26 cellular contexts compared by ENCODE assay signal in the genomic region with DNA sequence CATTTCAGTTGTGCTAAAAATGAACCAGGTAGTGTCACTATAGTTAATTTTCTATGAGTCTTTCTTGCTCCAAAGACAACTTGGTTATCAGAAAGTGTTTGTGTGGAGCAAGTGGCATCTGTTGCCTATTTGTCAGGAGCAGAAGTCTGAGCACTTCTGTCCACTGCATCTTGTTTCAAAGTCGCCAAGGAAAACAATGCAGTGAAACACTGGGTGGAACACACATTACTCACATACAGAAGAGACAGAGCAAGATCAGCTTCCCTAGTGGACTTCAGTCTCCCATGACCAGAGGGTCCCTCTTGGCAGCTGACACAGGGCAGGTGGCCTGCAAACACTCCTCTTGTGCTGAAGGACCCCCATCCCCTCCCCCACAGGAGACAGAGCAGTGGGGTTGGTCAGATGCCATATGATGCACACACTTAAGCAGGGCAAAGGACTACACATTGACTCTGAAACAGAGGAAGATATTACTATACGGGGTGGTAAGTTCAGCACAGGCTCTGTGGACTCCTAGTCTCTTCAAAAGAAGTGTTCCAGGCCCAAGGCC. TPM values are rescaled to one million over a fixed set of nuclear protein-coding genes. Genes with fewer than 3 reads are reported as not detected.
DNase-seq lines count a peak whose midpoint lies in the region; ATAC-seq, FAIRE-seq and TF ChIP-seq lines count a peak whose summit lies in the region.
"Had no signal": no experiment of that assay in that cellular context is flagged by ENCODE, and none has a peak within 500 bp of the region (broad histone marks: within the 10 kb centered on the region; RNA-seq: fewer than 3 reads in every experiment).

No MANE protein-coding gene starts in this region.

- no peaks in the 10 kb centered on the region for H3K9me1 ChIP-seq in K562 (ENCODE audit: control insufficient read depth, insufficient read depth, low read length)

- H3K27me3 ChIP-seq in K562 (ENCODE audit: control insufficient read depth in 2 of 2, insufficient read depth in 2 of 2, low read length in 2 of 2) = no peaks in the 10 kb centered on the region
- H3K27me3 ChIP-seq: breast epithelium, pancreas, right lobe of liver, SJSA1, transverse colon had no signal

- peaks cover 0 to 4% of the 10 kb centered on the region in 2 experiments; a peak in 2 of 5 replicates for H3K4me1 ChIP-seq in K562 (replicated peaks in 1 of 2; ENCODE audit: control insufficient read depth in 2 of 2, insufficient read depth in 2 of 2, low read length in 2 of 2)
- H3K4me1 ChIP-seq: breast epithelium had no signal

- in situ Hi-C loops in K562 (cut with MboI) = no loop called here

- TF ChIP-seq POLR2A in K562 (conservative IDR thresholded peaks at IDR 0.05) = no peak

- TF ChIP-seq CTCF in HFFc6 (IDR thresholded peaks at IDR 0.05) = no peak
- TF ChIP-seq CTCF in K562 (IDR thresholded peaks at IDR 0.05 in 2 of 3, conservative IDR thresholded peaks at IDR 0.05 in 1 of 3; ENCODE audit: insufficient read depth in 2 of 3, low read depth in 1 of 3, low read length in 3 of 3) = no peak

- H4K20me1 ChIP-seq in K562 (replicated peaks; ENCODE audit: control insufficient read depth, insufficient read depth, low read length) = no peaks in the 10 kb centered on the region

- CTCF ChIA-PET in K562 (lab: Yijun Ruan, JAX; ENCODE audit: low intra/inter-chr PET ratio) = no interaction called here

- BruUV-seq in K562 (replicated peaks; lab: Mats Ljungman, UMichigan) = no TSS peak

- no peak overlapping the region for H3K27ac ChIP-seq in K562 (ENCODE audit: extremely low read depth, low read depth, low read length)
- H3K27ac ChIP-seq: breast epithelium, coronary artery, KMS-11, pancreas, right lobe of liver, SJSA1, transverse colon had no signal

- peak overlapping the region in 1 of 2 experiments; percentile 65; a peak in 1 of 4 replicates for H3K9ac ChIP-seq in K562 (ENCODE audit: insufficient read depth in 1 of 2, low read depth in 2 of 2, low read length in 2 of 2)
- H3K9ac ChIP-seq: KMS-11 had no signal

- no peak for FAIRE-seq in K562 (lab: Jason Lieb, UNC)
- FAIRE-seq: pancreas had no signal

- no peak for TF ChIP-seq EP300 in K562 (IDR thresholded peaks at IDR 0.05; ENCODE audit: low read length)

- H3K4me3 Mint-ChIP-seq in HFFc6 = no peak overlapping the region
- H3K4me3 Mint-ChIP-seq: activated CD4-positive, alpha-beta T cell treated with anti-CD3 and anti-CD28 coated beads for 36 hours; activated naive CD4-positive, alpha-beta T cell treated with anti-CD3 and anti-CD28 coated beads for 36 hours; CD4-positive, alpha-beta memory T cell; effector memory CD8-positive, alpha-beta T cell; naive B cell; stimulated activated naive CD8-positive, alpha-beta T cell treated with anti-CD3 and anti-CD28 coated beads, Interleukin-15, amount 100 ng/mL, for 72 hours had no signal

- intact Hi-C loops in K562 (cut with micrococcal nuclease) = no loop called here

- peak overlapping the region; percentile 46 for H2AFZ ChIP-seq in K562 (ENCODE audit: low read depth, low read length)

- H3K4me3 ChIP-seq in K562 = no peak overlapping the region
- H3K4me3 ChIP-seq: breast epithelium, coronary artery, pancreas, right lobe of liver, SJSA1, transverse colon had no signal

- 47% methylated on average over 2 of the region's 2 CpGs for WGBS in K562 (ENCODE audit: insufficient coverage, low coverage, missing lambda C conversion rate)

- no peaks in the 10 kb centered on the region for H3K36me3 Mint-ChIP-seq in HFFc6 (ENCODE audit: low read depth)
- H3K36me3 Mint-ChIP-seq: naive B cell had no signal

- TF ChIP-seq RAD21 in K562 (CRISPR knock-in tag; conservative IDR thresholded peaks at IDR 0.05 in 1 of 2, IDR thresholded peaks at IDR 0.05 in 1 of 2) = no peak

- H3K9me3 ChIP-seq in K562 (replicated peaks; ENCODE audit: control insufficient read depth, insufficient read depth, low read depth, low read length) = no peaks in the 10 kb centered on the region
- H3K9me3 ChIP-seq: breast epithelium, pancreas, right lobe of liver, SJSA1, transverse colon had no signal

- peaks cover 3% of the 10 kb centered on the region; the same call in 1 of the 3 replicates for H3K79me2 ChIP-seq in K562 (ENCODE audit: control insufficient read depth, insufficient read depth, low read length)

- POLR2A ChIA-PET in K562 (lab: Yijun Ruan, JAX) = no interaction called here

- no peak overlapping the region; the same call in 1 of the 2 replicates for H3K27ac Mint-ChIP-seq in HFFc6
- H3K27ac Mint-ChIP-seq: activated CD4-positive, alpha-beta T cell treated with anti-CD3 and anti-CD28 coated beads for 36 hours; activated naive CD4-positive, alpha-beta T cell treated with anti-CD3 and anti-CD28 coated beads for 36 hours; effector memory CD8-positive, alpha-beta T cell; stimulated activated naive CD8-positive, alpha-beta T cell treated with anti-CD3 and anti-CD28 coated beads, Interleukin-15, amount 100 ng/mL, for 72 hours had no signal

- H3K27me3 Mint-ChIP-seq in HFFc6 (ENCODE audit: insufficient read depth) = peaks cover 6% of the 10 kb centered on the region

- H3K4me2 ChIP-seq in K562 (ENCODE audit: insufficient read depth, low read length) = no peak overlapping the region
- H3K4me2 ChIP-seq: KMS-11 had no signal

- ATAC-seq in K562 = no peak
- ATAC-seq: activated CD4-positive, alpha-beta T cell treated with anti-CD3 and anti-CD28 coated beads for 36 hours; effector memory CD8-positive, alpha-beta T cell; esophagus mucosa; pancreas; right lobe of liver; stimulated activated naive CD8-positive, alpha-beta T cell treated with anti-CD3 and anti-CD28 coated beads, Interleukin-15, amount 100 ng/mL, for 72 hours had no signal

- no peaks in the 10 kb centered on the region for H3K36me3 ChIP-seq in K562 (ENCODE audit: control insufficient read depth, insufficient read depth, low read length)
- H3K36me3 ChIP-seq: breast epithelium, pancreas, right lobe of liver, SJSA1, transverse colon had no signal

- H3K4me1 Mint-ChIP-seq in HFFc6 (ENCODE audit: low read depth) = peaks cover 26% of the 10 kb centered on the region
- H3K4me1 Mint-ChIP-seq: stimulated activated naive CD8-positive, alpha-beta T cell treated with anti-CD3 and anti-CD28 coated beads, Interleukin-15, amount 100 ng/mL, for 72 hours had no signal

- no peaks in the 10 kb centered on the region for H3K9me3 Mint-ChIP-seq in HFFc6
- H3K9me3 Mint-ChIP-seq: activated naive CD4-positive, alpha-beta T cell treated with anti-CD3 and anti-CD28 coated beads for 36 hours; CD4-positive, alpha-beta memory T cell; effector memory CD8-positive, alpha-beta T cell; stimulated activated naive CD8-positive, alpha-beta T cell treated with anti-CD3 and anti-CD28 coated beads, Interleukin-15, amount 100 ng/mL, for 72 hours had no signal

- DNase-seq in HFFc6 (peak; percentile 10), K562 (ENCODE audit: extremely low read depth in 1 of 4, low spot score in 3 of 4) (no peak), hepatic stellate cell (ENCODE audit: low spot score) (peak; percentile 11), retina (peak; percentile 4), COLO829 (ENCODE audit: low spot score) (no peak), mucosa of gallbladder (ENCODE audit: low spot score) (no peak), COLO668 (lab: John Stamatoyannopoulos, UW; ENCODE audit: unreplicated experiment) (no peak)
- DNase-seq: activated CD4-positive, alpha-beta T cell treated with anti-CD3 and anti-CD28 coated beads for 36 hours; activated naive CD4-positive, alpha-beta T cell treated with anti-CD3 and anti-CD28 coated beads for 36 hours; amniotic stem cell; CD4-positive, alpha-beta memory T cell; DMS53; effector memory CD8-positive, alpha-beta T cell; naive B cell; NCI-H2171; NCI-H526 treated with DMSO at 0.1 percent for 48 hours; pancreas; right lobe of liver; stimulated activated naive CD8-positive, alpha-beta T cell treated with anti-CD3 and anti-CD28 coated beads, Interleukin-15, amount 100 ng/mL, for 72 hours; T-helper 1 cell; transverse colon had no signal

TF ChIP-seq in K562, 482 proteins besides CTCF, POLR2A, EP300 and RAD21 (continues in another document):
- TF ChIP-seq ZNF212 (CRISPR knock-in tag; IDR thresholded peaks at IDR 0.05) (no peak), ZKSCAN1 (IDR thresholded peaks at IDR 0.05; ENCODE audit: low read depth, low read length) (no peak), RAD51 (IDR thresholded peaks at IDR 0.05; ENCODE audit: borderline replicate concordance, low read depth) (no peak), PHB (CRISPR knock-in tag; IDR thresholded peaks at IDR 0.05) (no peak), E2F3 (CRISPR knock-in tag; IDR thresholded peaks at IDR 0.05) (no peak)
- TF ChIP-seq, protein P1, sequence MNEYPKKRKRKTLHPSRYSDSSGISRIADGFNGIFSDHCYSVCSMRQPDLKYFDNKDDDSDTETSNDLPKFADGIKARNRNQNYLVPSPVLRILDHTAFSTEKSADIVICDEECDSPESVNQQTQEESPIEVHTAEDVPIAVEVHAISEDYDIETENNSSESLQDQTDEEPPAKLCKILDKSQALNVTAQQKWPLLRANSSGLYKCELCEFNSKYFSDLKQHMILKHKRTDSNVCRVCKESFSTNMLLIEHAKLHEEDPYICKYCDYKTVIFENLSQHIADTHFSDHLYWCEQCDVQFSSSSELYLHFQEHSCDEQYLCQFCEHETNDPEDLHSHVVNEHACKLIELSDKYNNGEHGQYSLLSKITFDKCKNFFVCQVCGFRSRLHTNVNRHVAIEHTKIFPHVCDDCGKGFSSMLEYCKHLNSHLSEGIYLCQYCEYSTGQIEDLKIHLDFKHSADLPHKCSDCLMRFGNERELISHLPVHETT (CRISPR knock-in tag; conservative IDR thresholded peaks at IDR 0.05 in 1 of 2, IDR thresholded peaks at IDR 0.05 in 1 of 2) = no peak

RNA-seq across cellular contexts. Expression of a gene that starts 3.6 kb away (rescaled TPM):
- 1 to 10 TPM; 2.0 to 3.1 (median 2.4) TPM for total RNA-seq in HFFc6 (2021; fragmentation: NEBNext Ultra II Directional; extraction: Animal tissue kit (Norgen Biotek cat#: 25700))
- total RNA-seq in K562 (2011; cell fraction: chromatin; rRNA removed; ENCODE audit: low replicate concordance) = 2.4 and 7.3 TPM in 2 replicates
- total RNA-seq in K562 (2011; cell fraction: nucleolus; rRNA removed) = 1.8 and 2.3 TPM in 2 replicates
- 2.2 and 3.2 TPM in 2 replicates for total RNA-seq in K562 (2011; cell fraction: nucleoplasm; rRNA removed)
- 2.7 and 2.9 TPM in 2 replicates for total RNA-seq in K562 (2014; rRNA removed)
- 4.4 and 4.8 TPM in 2 replicates for total RNA-seq in K562 (2014; rRNA removed; fragmentation: Illumina TruSeq; extraction: Trizol)
- 5.3 and 5.5 TPM in 2 replicates for total RNA-seq in K562 (2015; rRNA removed; fragmentation: Illumina TruSeq; extraction: Trizol)
- total RNA-seq in K562 (2021) = 3.0 and 3.1 TPM in 2 replicates
- polyA plus RNA-seq in K562 (2011; rRNA removed) = 2.5 and 2.8 TPM in 2 replicates
- 1.1 and 1.5 TPM in 2 replicates for polyA plus RNA-seq in K562 (2011; cell fraction: cytosol; rRNA removed)
- 1.0 and 2.5 TPM in 2 replicates for polyA plus RNA-seq in K562 (2011; cell fraction: nucleus; rRNA removed)
- 3.3 and 5.8 TPM in 2 replicates for polyA plus RNA-seq in K562 (2012)
- 3.3 and 3.5 TPM in 2 replicates for polyA plus RNA-seq in K562 (2014; fragmentation: Illumina TruSeq; extraction: Trizol)
- polyA plus RNA-seq in K562 (2014; fragmentation: Nextera tagmentation; extraction: Ambion mirVana) = 1 to 10 TPM; 5.1 to 6.5 TPM
- 2.1 and 3.2 TPM in 2 replicates for polyA plus RNA-seq in K562 (2014; rRNA removed)
- polyA minus RNA-seq in K562 (2011; rRNA and poly(A)+ RNA removed) = 4.7 and 5.5 TPM in 2 replicates
- 2.0 and 2.6 TPM in 2 replicates for polyA minus RNA-seq in K562 (2011; cell fraction: cytosol; rRNA and poly(A)+ RNA removed)
- 3.2 and 8.6 TPM in 2 replicates for polyA minus RNA-seq in K562 (2011; cell fraction: nucleus; rRNA and poly(A)+ RNA removed)
- total RNA-seq in mucosa of gallbladder = 4.1 TPM

Comparison
In these comparisons a context has a peak if more than half of its experiments do, and no peak if none do; other contexts are left out.
1. DNase-seq: peak in HFFc6 (single experiment), hepatic stellate cell (single experiment) and retina (single experiment); none in K562 (0 of 4), COLO829 (single experiment), mucosa of gallbladder (single experiment) and COLO668 (single experiment).